2 cellular contexts compared by ENCODE assay signal in the genomic region with DNA sequence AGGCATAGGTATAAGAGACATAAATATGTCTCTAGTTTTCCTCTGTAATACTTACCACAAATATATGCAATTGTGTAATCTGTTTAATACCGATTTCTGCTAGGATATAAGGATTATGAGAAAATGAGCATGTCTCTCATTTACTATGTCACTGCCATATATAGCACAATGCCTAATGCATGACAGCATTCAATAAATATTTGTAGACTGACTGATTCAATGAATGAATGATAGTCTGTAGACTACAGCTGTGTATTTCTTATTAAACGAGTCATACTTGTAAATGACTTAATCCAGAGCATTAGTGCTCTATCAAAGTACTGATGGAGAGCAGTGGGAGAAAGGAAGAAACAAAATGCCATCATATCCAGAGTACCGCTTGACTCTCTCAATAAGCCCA.
TF ChIP-seq lines count a peak whose summit lies in the region.

No MANE protein-coding gene starts in this region.

TF ChIP-seq in SK-N-SH, 30 proteins besides CTCF, POLR2A, EP300 and RAD21 (continued from another document):
- TF ChIP-seq ZBTB33 (IDR thresholded peaks at IDR 0.05; ENCODE audit: borderline replicate concordance, low read depth) = no peak
- no peak for TF ChIP-seq GABPA (IDR thresholded peaks at IDR 0.05; ENCODE audit: low read depth)
- TF ChIP-seq IRF3 (IDR thresholded peaks at IDR 0.05; ENCODE audit: low read depth, low read length) = no peak
- TF ChIP-seq SMC3 (IDR thresholded peaks at IDR 0.05; ENCODE audit: low read depth, low read length) = no peak
- peak; percentile 17; the same call in 1 of the 2 replicates for TF ChIP-seq TCF12 (IDR thresholded peaks at IDR 0.05)
- TF ChIP-seq SIN3A (IDR thresholded peaks at IDR 0.05; ENCODE audit: borderline replicate concordance, low read depth, low read length) = no peak
- TF ChIP-seq CHD2 (IDR thresholded peaks at IDR 0.05; ENCODE audit: low read length, partially characterized antibody) = no peak
- TF ChIP-seq RFX5 (IDR thresholded peaks at IDR 0.05; ENCODE audit: low read length) = no peak
- TF ChIP-seq, protein P1, sequence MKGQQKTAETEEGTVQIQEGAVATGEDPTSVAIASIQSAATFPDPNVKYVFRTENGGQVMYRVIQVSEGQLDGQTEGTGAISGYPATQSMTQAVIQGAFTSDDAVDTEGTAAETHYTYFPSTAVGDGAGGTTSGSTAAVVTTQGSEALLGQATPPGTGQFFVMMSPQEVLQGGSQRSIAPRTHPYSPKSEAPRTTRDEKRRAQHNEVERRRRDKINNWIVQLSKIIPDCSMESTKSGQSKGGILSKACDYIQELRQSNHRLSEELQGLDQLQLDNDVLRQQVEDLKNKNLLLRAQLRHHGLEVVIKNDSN (IDR thresholded peaks at IDR 0.05; ENCODE audit: borderline replicate concordance, low read depth) = no peak
TF ChIP-seq in SK-N-SH: peak in this region for 2.

TF ChIP-seq in SK-N-SH treated with all-trans-retinoic acid at 6 μM for 48 hours, 23 proteins besides CTCF, POLR2A, EP300 and RAD21 (continued from another document):
- TF ChIP-seq CSDC2 (CRISPR knock-in tag; IDR thresholded peaks at IDR 0.05) = no peak
- no peak for TF ChIP-seq CREB5 (CRISPR knock-in tag; IDR thresholded peaks at IDR 0.05; ENCODE audit: low read depth)
- no peak for TF ChIP-seq TOX (CRISPR knock-in tag; IDR thresholded peaks at IDR 0.05; ENCODE audit: borderline replicate concordance)
- no peak for TF ChIP-seq ZNF565 (CRISPR knock-in tag; conservative IDR thresholded peaks at IDR 0.05; ENCODE audit: low read depth)
- TF ChIP-seq ESRRG (CRISPR knock-in tag; IDR thresholded peaks at IDR 0.05) = no peak
- TF ChIP-seq TSHZ2 (CRISPR knock-in tag; IDR thresholded peaks at IDR 0.05) = no peak
